ENCODE assay signal across 12 cellular contexts in genomic region chr3:129623447-129624118, GRCh38. TPM values are rescaled to one million over a fixed set of nuclear protein-coding genes. Genes with fewer than 3 reads are reported as not detected.
DNase-seq lines count a peak whose midpoint lies in the region; ATAC-seq, FAIRE-seq and TF ChIP-seq lines count a peak whose summit lies in the region.
"Had no signal": no experiment of that assay in that cellular context is flagged by ENCODE, and none has a peak within 500 bp of the region (broad histone marks: within the 10 kb centered on the region; RNA-seq: fewer than 3 reads in every experiment).

No MANE protein-coding gene starts in this region.

- no peak overlapping the region for H3K4me3 Mint-ChIP-seq in neural progenitor cell

- CTCF ChIA-PET in A549 (lab: Yijun Ruan, JAX) (interaction anchor here (1.0 to 1.3 kb wide), 2 partner anchors 133 to 134 kb away, joined by 4 read pairs; no protein-coding TSS in a partner anchor), Panc1 (lab: Charles Lee) (no interaction called here)

- H3K27me3 Mint-ChIP-seq in neural progenitor cell (ENCODE audit: insufficient read depth, low read depth), result peaks cover 14% of the 10 kb centered on the region

- BruUV-seq in Panc1 (replicated peaks; lab: Mats Ljungman, UMichigan), result no TSS peak

- POLR2A ChIA-PET in A549 (lab: Yijun Ruan, JAX), result no interaction called here
- POLR2A ChIA-PET in Panc1 (lab: Charles Lee), result interaction anchor here (0.7 kb wide), 1 partner anchor 286 kb away, joined by 3 read pairs; no protein-coding TSS in a partner anchor

- H2AFZ ChIP-seq in neural progenitor cell (replicated peaks), result no peak overlapping the region

- TF ChIP-seq RAD21 in A549 (conservative IDR thresholded peaks at IDR 0.05 in 1 of 2, IDR thresholded peaks at IDR 0.05 in 1 of 2), result no peak

- peak in 1 of 2 experiments; percentile 36 for DNase-seq in A549 (ENCODE audit: low read depth in 1 of 2, low spot score in 1 of 2)
- DNase-seq in Panc1 (ENCODE audit: low read depth, low spot score), result no peak
- DNase-seq in right atrium auricular region (ENCODE audit: low spot score), result no peak
- DNase-seq in pancreas, result peak; percentile 38 to 77 (median 68)
- no peak for DNase-seq in NCI-H524 treated with DMSO at 0.1 percent for 48 hours (lab: John Stamatoyannopoulos, UW)
- no peak for DNase-seq in neural progenitor cell (ENCODE audit: low spot score)
- DNase-seq: activated CD8-positive, alpha-beta memory T cell treated with anti-CD3 and anti-CD28 coated beads, Interleukin-2, amount 50 U/mL, for 48 hours; BE2C; NCI-H69 had no signal

- 57% methylated on average over 14 of the region's 17 CpGs for WGBS in A549 (ENCODE audit: missing lambda C conversion rate)
- WGBS in pancreas, 2 donors, result 33 to 38% methylated on average over 17 of the region's 17 CpGs

- peaks cover 48% of the 10 kb centered on the region for H3K4me1 Mint-ChIP-seq in neural progenitor cell

- H3K27ac Mint-ChIP-seq in neural progenitor cell, result no peak overlapping the region

- peaks cover 3% of the 10 kb centered on the region for H3K36me3 Mint-ChIP-seq in neural progenitor cell

- no peaks in the 10 kb centered on the region for H4K20me1 ChIP-seq in neural progenitor cell (ENCODE audit: low read depth)

- no peak overlapping the region for H3K4me2 ChIP-seq in A549
- no peak overlapping the region for H3K4me2 ChIP-seq in neural progenitor cell

- in situ Hi-C loops in Panc1 (cut with HindIII; ENCODE audit: low pct_unique_long_range_greater_than_20kb, low sequenced_read_pairs), result no loop called here

- intact Hi-C loops in Panc1 (cut with micrococcal nuclease; ENCODE audit: unreplicated experiment) (loop anchor here (10.0 kb wide), 1 partner anchor 471 kb away; no protein-coding TSS in a partner anchor), pancreas (cut with DNase I) (no loop called here)

- H3K9me3 ChIP-seq in A549, result no peaks in the 10 kb centered on the region
- H3K9me3 ChIP-seq in Panc1 (ENCODE audit: control insufficient read depth, insufficient read depth, low read depth, low read length), result no peaks in the 10 kb centered on the region
- no peaks in the 10 kb centered on the region for H3K9me3 ChIP-seq in right atrium auricular region
- H3K9me3 ChIP-seq in pancreas, result no peaks in the 10 kb centered on the region
- no peaks in the 10 kb centered on the region for H3K9me3 ChIP-seq in neural progenitor cell (ENCODE audit: low read depth)
- H3K9me3 ChIP-seq: BE2C had no signal

- H3K36me3 ChIP-seq in Panc1 (ENCODE audit: control insufficient read depth, insufficient read depth, low read length), result no peaks in the 10 kb centered on the region
- H3K36me3 ChIP-seq in right atrium auricular region, result no peaks in the 10 kb centered on the region
- no peaks in the 10 kb centered on the region for H3K36me3 ChIP-seq in pancreas
- no peaks in the 10 kb centered on the region for H3K36me3 ChIP-seq in neural progenitor cell
- H3K36me3 ChIP-seq: BE2C had no signal

- TF ChIP-seq CTCF in A549 (IDR thresholded peaks at IDR 0.05) (no peak), Panc1 (IDR thresholded peaks at IDR 0.05) (no peak), right atrium auricular region (IDR thresholded peaks at IDR 0.05) (no peak), pancreas (IDR thresholded peaks at IDR 0.05) (no peak), neural progenitor cell (IDR thresholded peaks at IDR 0.05) (no peak)

- H3K27ac ChIP-seq in A549 (peak overlapping the region; percentile 58 to 99), Panc1 (ENCODE audit: low read length) (peak overlapping the region; percentile 67), right atrium auricular region (peak overlapping the region; percentile 95 to 97), pancreas (peak overlapping the region in 2 of 4 donors; percentile 27 to 60), neural progenitor cell (no peak overlapping the region)

- ATAC-seq in A549, result no peak
- ATAC-seq in Panc1, result no peak
- ATAC-seq in pancreas, result peak in 1 of 4 donors; percentile 4
- ATAC-seq in GM18868 (IDR thresholded peaks at IDR 0.05; ENCODE audit: unreplicated experiment), result no peak
- no peak for ATAC-seq in GM19397 (IDR thresholded peaks at IDR 0.05; ENCODE audit: unreplicated experiment)
- ATAC-seq: GM12878 had no signal

- H3K4me3 ChIP-seq in A549 (no peak overlapping the region), Panc1 (ENCODE audit: low read depth in 2 of 2, low read length in 2 of 2) (no peak overlapping the region), right atrium auricular region (no peak overlapping the region), pancreas (no peak overlapping the region), neural progenitor cell (no peak overlapping the region)
- H3K4me3 ChIP-seq: GM12878 had no signal

- peaks cover 20% of the 10 kb centered on the region for H3F3A ChIP-seq in neural progenitor cell (ENCODE audit: low read depth)

- no peak for TF ChIP-seq POLR2A in A549 (IDR thresholded peaks at IDR 0.05; ENCODE audit: low read length)

- no peak for TF ChIP-seq EP300 in A549 (IDR thresholded peaks at IDR 0.05)

- peaks cover 44% of the 10 kb centered on the region for H3K4me1 ChIP-seq in A549
- peaks cover 42% of the 10 kb centered on the region for H3K4me1 ChIP-seq in Panc1 (ENCODE audit: control insufficient read depth, insufficient read depth, low read length)
- H3K4me1 ChIP-seq in right atrium auricular region, result peaks cover 0 to 86% of the 10 kb centered on the region in 2 donors
- H3K4me1 ChIP-seq in pancreas, result peaks cover 5 to 24% (median 9%) of the 10 kb centered on the region in 3 donors
- H3K4me1 ChIP-seq in neural progenitor cell, result peaks cover 12% of the 10 kb centered on the region

- no peaks in the 10 kb centered on the region for H3K79me2 ChIP-seq in neural progenitor cell (ENCODE audit: low read depth)

- FAIRE-seq in A549 (lab: Jason Lieb, UNC) (no peak), pancreas (lab: Jason Lieb, UNC) (no peak)
- FAIRE-seq: GM12878 had no signal

- H3K27me3 ChIP-seq in Panc1 (ENCODE audit: control insufficient read depth, insufficient read depth, low read length) (no peaks in the 10 kb centered on the region), right atrium auricular region (no peaks in the 10 kb centered on the region), pancreas (no peaks in the 10 kb centered on the region), neural progenitor cell (no peaks in the 10 kb centered on the region)
- H3K27me3 ChIP-seq: BE2C had no signal

- no peak overlapping the region for H3K9ac ChIP-seq in neural progenitor cell

- no peaks in the 10 kb centered on the region for H3K9me3 Mint-ChIP-seq in neural progenitor cell

TF ChIP-seq in A549, 52 proteins besides CTCF, POLR2A, EP300 and RAD21:
- TF ChIP-seq HOXB13 (CRISPR knock-in tag; IDR thresholded peaks at IDR 0.05; ENCODE audit: low read depth), result no peak
- TF ChIP-seq, protein P1, sequence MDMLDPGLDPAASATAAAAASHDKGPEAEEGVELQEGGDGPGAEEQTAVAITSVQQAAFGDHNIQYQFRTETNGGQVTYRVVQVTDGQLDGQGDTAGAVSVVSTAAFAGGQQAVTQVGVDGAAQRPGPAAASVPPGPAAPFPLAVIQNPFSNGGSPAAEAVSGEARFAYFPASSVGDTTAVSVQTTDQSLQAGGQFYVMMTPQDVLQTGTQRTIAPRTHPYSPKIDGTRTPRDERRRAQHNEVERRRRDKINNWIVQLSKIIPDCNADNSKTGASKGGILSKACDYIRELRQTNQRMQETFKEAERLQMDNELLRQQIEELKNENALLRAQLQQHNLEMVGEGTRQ (IDR thresholded peaks at IDR 0.05), result no peak
- TF ChIP-seq KDM1A (IDR thresholded peaks at IDR 0.05; ENCODE audit: low read depth), result peak; percentile 69; the same call in 1 of the 2 replicates
- TF ChIP-seq SREBF2 (IDR thresholded peaks at IDR 0.05), result no peak
- TF ChIP-seq, protein P2, sequence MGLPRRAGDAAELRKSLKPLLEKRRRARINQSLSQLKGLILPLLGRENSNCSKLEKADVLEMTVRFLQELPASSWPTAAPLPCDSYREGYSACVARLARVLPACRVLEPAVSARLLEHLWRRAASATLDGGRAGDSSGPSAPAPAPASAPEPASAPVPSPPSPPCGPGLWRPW (IDR thresholded peaks at IDR 0.05), result no peak
- TF ChIP-seq MYC (IDR thresholded peaks at IDR 0.05; ENCODE audit: borderline replicate concordance, low read length), result no peak
- no peak for TF ChIP-seq RARB (CRISPR knock-in tag; IDR thresholded peaks at IDR 0.05)

RNA-seq across cellular contexts. Expression of gene PLXND1, which starts 17.1 kb away (rescaled TPM):
- polyA plus RNA-seq in A549 (2011; rRNA removed) (26.8 and 49.3 TPM in 2 replicates), A549 (2017; fragmentation: RNase III; extraction: RNeasy Plus Mini Kit Qiagen cat#74134 plus additional on column Dnase treatment) (47.2 to 72.6 TPM (median 58.6 TPM) in 3 replicates), pancreas (10 to 100 TPM; 52.5 to 66.2 TPM)
- polyA plus RNA-seq in A549 (2012; cell fraction: cytosol; rRNA removed), result 37.6 and 41.4 TPM in 2 replicates
- polyA plus RNA-seq in A549 (2012; cell fraction: nucleus; rRNA removed), result 133 and 136 TPM in 2 replicates
- polyA minus RNA-seq in A549 (2011; rRNA and poly(A)+ RNA removed), result 49.8 and 54.9 TPM in 2 replicates
- total RNA-seq in Panc1 (2021; ENCODE audit: unreplicated experiment) (248 TPM), right atrium auricular region (10 to 100 TPM; 44.5 to 93.1 TPM), pancreas (10 to 100 TPM; 15.5 to 48.5 (median 21.7) TPM), neural progenitor cell (ENCODE audit: low replicate concordance) (9.0 and 12.9 TPM in 2 replicates)
- 456 TPM for polyA plus RNA-seq in Panc1 (2012; ENCODE audit: insufficient read length)

Comparison
In these comparisons a context has a peak if more than half of its experiments do, and no peak if none do; other contexts are left out.
1. DNase-seq: peak in pancreas (6 of 6); none in Panc1 (single experiment), right atrium auricular region (single experiment), NCI-H524 treated with DMSO at 0.1 percent for 48 hours (single experiment) and neural progenitor cell (single experiment).